In genomic region chr3:69755795-69756194, GRCh38 we compare ENCODE assay signal across 9 cellular contexts.
"Had no signal": no experiment of that assay in that cellular context is flagged by ENCODE, and none has a peak within 500 bp of the region (broad histone marks: within the 10 kb centered on the region; RNA-seq: fewer than 3 reads in every experiment).

No MANE protein-coding gene starts in this region.

- H3K4me1 Mint-ChIP-seq: IgD-negative memory B cell had no signal

- H3K4me3 ChIP-seq: GM23248, HAP-1 had no signal

- H3K36me3 ChIP-seq: HAP-1 had no signal

- H3K4me3 Mint-ChIP-seq: HFFc6, IgD-negative memory B cell had no signal

- H3K27ac Mint-ChIP-seq: HFFc6, IgD-negative memory B cell had no signal

- ATAC-seq: HCT116 had no signal

- H2AFZ ChIP-seq: GM23248 had no signal

- H3K4me1 ChIP-seq: HAP-1 had no signal

- H3K9ac ChIP-seq: GM23248 had no signal

- H3K36me3 Mint-ChIP-seq: IgD-negative memory B cell had no signal

- H3K27me3 Mint-ChIP-seq: IgD-negative memory B cell had no signal

- H3K9me3 ChIP-seq: HAP-1 had no signal

- H3K27ac ChIP-seq: GM23248, HL-60 had no signal

- DNase-seq: GM23248, GOT3, H7, HFFc6, KG1 had no signal
